12 cellular contexts compared by ENCODE assay signal in genomic region chr12:64400041-64400440, GRCh38. TPM values are rescaled to one million over a fixed set of nuclear protein-coding genes. Genes with fewer than 3 reads are reported as not detected.
DNase-seq lines count a peak whose midpoint lies in the region; ATAC-seq and TF ChIP-seq lines count a peak whose summit lies in the region.
"Had no signal": no experiment of that assay in that cellular context is flagged by ENCODE, and none has a peak within 500 bp of the region (broad histone marks: within the 10 kb centered on the region; RNA-seq: fewer than 3 reads in every experiment).

No MANE protein-coding gene starts in this region.

- no peaks in the 10 kb centered on the region for H3K27me3 Mint-ChIP-seq in CD8-positive, alpha-beta memory T cell

- no peaks in the 10 kb centered on the region for H3K36me3 ChIP-seq in CD8-positive, alpha-beta memory T cell (ENCODE audit: insufficient read depth, low read length)
- H3K36me3 ChIP-seq in left lung: no peaks in the 10 kb centered on the region
- H3K36me3 ChIP-seq: heart left ventricle, SJCRH30 had no signal

- H3K9me3 Mint-ChIP-seq in CD8-positive, alpha-beta memory T cell: no peaks in the 10 kb centered on the region

- TF ChIP-seq CTCF in left lung (IDR thresholded peaks at IDR 0.05): no peak

- peaks cover 12 to 16% (median 13%) of the 10 kb centered on the region in 3 donors for H3K4me1 Mint-ChIP-seq in CD8-positive, alpha-beta memory T cell

- peak overlapping the region in 7 of 8 donors; percentile 60 to 95 (median 85) for H3K27ac Mint-ChIP-seq in CD8-positive, alpha-beta memory T cell

- intact Hi-C loops in left lung (cut with DNase I): no loop called here

- ATAC-seq in GM21717 (IDR thresholded peaks at IDR 0.05; ENCODE audit: unreplicated experiment): no peak
- no peak for ATAC-seq in GM19455 (IDR thresholded peaks at IDR 0.05; ENCODE audit: unreplicated experiment)
- no peak for ATAC-seq in left lung
- ATAC-seq: heart left ventricle, psoas muscle had no signal

- CTCF ChIA-PET in CD8-positive, alpha-beta memory T cell (lab: Charles Lee): no interaction called here

- H3K36me3 Mint-ChIP-seq in CD8-positive, alpha-beta memory T cell: peaks cover 0 to 6% (median 2%) of the 10 kb centered on the region in 3 donors

- H3K27me3 ChIP-seq in CD8-positive, alpha-beta memory T cell (ENCODE audit: insufficient read depth, low read length, poor library complexity, severe bottlenecking): no peaks in the 10 kb centered on the region
- no peaks in the 10 kb centered on the region for H3K27me3 ChIP-seq in left lung
- H3K27me3 ChIP-seq: heart left ventricle, SJCRH30 had no signal

- H3K9me3 ChIP-seq in CD8-positive, alpha-beta memory T cell (ENCODE audit: low read length): no peaks in the 10 kb centered on the region
- H3K9me3 ChIP-seq in left lung: no peaks in the 10 kb centered on the region
- H3K9me3 ChIP-seq: heart left ventricle, psoas muscle, SJCRH30 had no signal

- DNase-seq in CD8-positive, alpha-beta memory T cell: peak in 1 of 5 donors; percentile 32
- DNase-seq in LHCN-M2 (ENCODE audit: low read depth): peak; percentile 81
- peak; percentile 73 for DNase-seq in amniotic epithelial cell (ENCODE audit: low read depth)
- peak; percentile 51 for DNase-seq in inferior parietal cortex (ENCODE audit: extremely low spot score)
- no peak for DNase-seq in middle frontal gyrus (ENCODE audit: extremely low spot score, low spot score)
- DNase-seq in left lung: no peak
- DNase-seq: DND-41, heart left ventricle, psoas muscle, SJCRH30 had no signal

- peak overlapping the region in 6 of 7 donors; percentile 21 to 78 (median 54) for H3K4me3 Mint-ChIP-seq in CD8-positive, alpha-beta memory T cell

- POLR2A ChIA-PET in CD8-positive, alpha-beta memory T cell (lab: Charles Lee): interaction anchor here (0.5 kb wide), 1 partner anchor 57 kb away, joined by 4 read pairs; no protein-coding TSS in a partner anchor

- no peak overlapping the region for H3K27ac ChIP-seq in CD8-positive, alpha-beta memory T cell (ENCODE audit: low read depth, low read length)
- no peak overlapping the region for H3K27ac ChIP-seq in left lung
- H3K27ac ChIP-seq: heart left ventricle, psoas muscle, SJCRH30 had no signal

- H3K4me1 ChIP-seq in CD8-positive, alpha-beta memory T cell (ENCODE audit: insufficient read depth, low read length): peaks cover 5% of the 10 kb centered on the region
- H3K4me1 ChIP-seq in left lung: no peaks in the 10 kb centered on the region
- H3K4me1 ChIP-seq: psoas muscle, SJCRH30 had no signal

- H3K4me3 ChIP-seq in CD8-positive, alpha-beta memory T cell (ENCODE audit: low read length): no peak overlapping the region
- H3K4me3 ChIP-seq in left lung: no peak overlapping the region
- H3K4me3 ChIP-seq: heart left ventricle, psoas muscle, SJCRH30 had no signal

RNA-seq across cellular contexts. Expression of gene XPOT, which starts 4.2 kb away (rescaled TPM):
- total RNA-seq in CD8-positive, alpha-beta memory T cell: 100 to 1,000 TPM; 136 to 140 TPM
- 44.7 TPM for polyA plus RNA-seq in CD8-positive, alpha-beta memory T cell
- total RNA-seq in LHCN-M2 (2014; rRNA removed): 72.3 and 72.8 TPM in 2 replicates
- polyA plus RNA-seq in LHCN-M2 (2012): 19.4 TPM
- 10 to 100 TPM; 56.9 to 98.2 TPM for total RNA-seq in left lung

RNA-seq across cellular contexts. Expression of gene C12orf56, which starts 9.5 kb away (rescaled TPM):
- total RNA-seq in CD8-positive, alpha-beta memory T cell: not detected
- not detected for polyA plus RNA-seq in CD8-positive, alpha-beta memory T cell
- 0.11 and 1.1 TPM in 2 replicates for total RNA-seq in LHCN-M2 (2014; rRNA removed)
- polyA plus RNA-seq in LHCN-M2 (2012): 0.04 TPM
- not detected for total RNA-seq in left lung
- total RNA-seq: heart left ventricle, psoas muscle, SJCRH30 had no signal
- polyA plus RNA-seq: heart left ventricle had no signal

RNA-seq across cellular contexts. Expression of gene TBK1, which starts 51.9 kb away (rescaled TPM):
- 10 to 100 TPM; 25.9 to 27.6 TPM for total RNA-seq in CD8-positive, alpha-beta memory T cell
- 26.8 TPM for polyA plus RNA-seq in CD8-positive, alpha-beta memory T cell
- total RNA-seq in LHCN-M2 (2014; rRNA removed) (33.7 and 34.7 TPM in 2 replicates), left lung (10 to 100 TPM; 17.8 to 28.4 TPM)
- polyA plus RNA-seq in LHCN-M2 (2012): 8.8 TPM

Comparison
In these comparisons a context has a peak if more than half of its experiments do, and no peak if none do; other contexts are left out.
1. DNase-seq: peak in LHCN-M2 (single experiment), amniotic epithelial cell (single experiment) and inferior parietal cortex (single experiment); none in middle frontal gyrus (single experiment) and left lung (0 of 2).